9 cellular contexts compared by ENCODE assay signal in the genomic region with DNA sequence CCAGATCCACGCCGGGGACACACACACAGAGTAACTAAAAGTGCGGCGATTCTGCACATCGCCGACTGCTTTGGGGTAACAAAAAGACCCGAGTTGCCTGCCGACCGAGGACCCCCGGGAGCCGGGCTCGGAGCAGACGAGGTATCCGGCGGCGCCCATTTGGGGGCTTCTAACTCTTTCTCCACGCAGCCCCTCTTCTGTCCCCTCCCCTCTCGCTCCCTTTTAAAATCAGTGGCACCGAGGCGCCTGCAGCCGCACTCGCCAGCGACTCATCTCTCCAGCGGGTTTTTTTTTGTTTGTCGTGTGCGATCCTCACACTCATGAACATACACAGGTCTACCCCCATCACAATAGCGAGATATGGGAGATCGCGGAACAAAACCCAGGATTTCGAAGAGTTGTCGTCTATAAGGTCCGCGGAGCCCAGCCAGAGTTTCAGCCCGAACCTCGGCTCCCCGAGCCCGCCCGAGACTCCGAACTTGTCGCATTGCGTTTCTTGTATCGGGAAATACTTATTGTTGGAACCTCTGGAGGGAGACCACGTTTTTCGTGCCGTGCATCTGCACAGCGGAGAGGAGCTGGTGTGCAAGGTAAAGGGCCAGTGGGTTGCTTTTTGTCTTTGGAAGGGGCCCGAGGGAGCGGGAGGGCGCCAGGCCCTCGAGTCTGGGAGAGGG. TPM values are rescaled to one million over a fixed set of nuclear protein-coding genes. Genes with fewer than 3 reads are reported as not detected.
DNase-seq lines count a peak whose midpoint lies in the region; ATAC-seq, FAIRE-seq and TF ChIP-seq lines count a peak whose summit lies in the region.
"Had no signal": no experiment of that assay in that cellular context is flagged by ENCODE, and none has a peak within 500 bp of the region (broad histone marks: within the 10 kb centered on the region; RNA-seq: fewer than 3 reads in every experiment).

No MANE protein-coding gene starts in this region.

- H3K9ac ChIP-seq in OCI-LY1 (ENCODE audit: low read length), result peak overlapping the region; percentile 93
- H3K9ac ChIP-seq in iPS-18a (ENCODE audit: low read length), result peak overlapping the region; percentile 97

- no peak overlapping the region for H2AFZ ChIP-seq in OCI-LY1 (ENCODE audit: low read length)

- peak overlapping the region; percentile 88 for H3K4me2 ChIP-seq in OCI-LY1 (ENCODE audit: low read length)

- H3K4me1 ChIP-seq in OCI-LY1 (ENCODE audit: insufficient read depth, low read length, severe bottlenecking), result peaks cover 43% of the 10 kb centered on the region
- H3K4me1 ChIP-seq in iPS-18a (ENCODE audit: control insufficient read depth, low read depth, low read length), result peaks cover 36% of the 10 kb centered on the region
- H3K4me1 ChIP-seq in spleen, result peaks cover 14 to 75% (median 42%) of the 10 kb centered on the region in 6 donors

- H3K27me3 ChIP-seq in OCI-LY1 (ENCODE audit: insufficient read depth, low read length) (no peaks in the 10 kb centered on the region), iPS-18a (ENCODE audit: control insufficient read depth, insufficient read depth, low read length) (no peaks in the 10 kb centered on the region), spleen (replicated peaks in 1 of 7) (peaks cover 0 to 36% (median 6%) of the 10 kb centered on the region in 7 donors)

- no peak for FAIRE-seq in GM12892 (lab: Jason Lieb, UNC)
- FAIRE-seq: A204.1 had no signal

- intact Hi-C loops in spleen (cut with DNase I; ENCODE audit: low total_unique reads), result loop anchor here (5.0 kb wide), 1 partner anchor 891 kb away; no protein-coding TSS in a partner anchor

- no peaks in the 10 kb centered on the region for H3K9me3 ChIP-seq in OCI-LY1 (ENCODE audit: low read length)
- no peaks in the 10 kb centered on the region for H3K9me3 ChIP-seq in iPS-18a (ENCODE audit: control insufficient read depth, low read depth, low read length)
- no peaks in the 10 kb centered on the region for H3K9me3 ChIP-seq in spleen

- ATAC-seq in HG03095 (IDR thresholded peaks at IDR 0.05; ENCODE audit: unreplicated experiment), result no peak

- H3K27ac ChIP-seq in OCI-LY1 (ENCODE audit: low read depth, low read length, poor library complexity, severe bottlenecking), result peak overlapping the region; percentile 83
- H3K27ac ChIP-seq in iPS-18a (ENCODE audit: low read length), result peak overlapping the region; percentile 54
- peak overlapping the region; percentile 84 to 97 (median 96) for H3K27ac ChIP-seq in spleen

- H3K36me3 ChIP-seq in OCI-LY1 (ENCODE audit: insufficient read depth, low read length) (peaks cover 39% of the 10 kb centered on the region), iPS-18a (ENCODE audit: control insufficient read depth, low read depth, low read length) (peaks cover under 1% of the 10 kb centered on the region), spleen (peaks cover 0 to 3% (median 0%) of the 10 kb centered on the region in 6 donors)

- TF ChIP-seq POLR2A in spleen (IDR thresholded peaks at IDR 0.05) (no peak), GM12892 (IDR thresholded peaks at IDR 0.05; ENCODE audit: low read depth, low read length) (no peak)

- no peaks in the 10 kb centered on the region for H3F3A ChIP-seq in OCI-LY1 (ENCODE audit: insufficient read depth, low read length)

- TF ChIP-seq CTCF in OCI-LY1 (IDR thresholded peaks at IDR 0.05; ENCODE audit: low read length) (no peak; the same call in 1 of the 2 replicates), spleen (IDR thresholded peaks at IDR 0.05 in 8 of 11, conservative IDR thresholded peaks at IDR 0.05 in 3 of 11) (no peak)

- H4K20me1 ChIP-seq in OCI-LY1 (ENCODE audit: insufficient read depth, low read length), result no peaks in the 10 kb centered on the region

- WGBS in spleen, 5 donors, result 0 to 2% (median 1%) methylated on average over 50 of the region's 50 CpGs

- DNase-seq in DMS153 treated with DMSO at 0.1 percent for 48 hours (lab: John Stamatoyannopoulos, UW; ENCODE audit: unreplicated experiment) (peak; percentile 50), DMS153 (lab: John Stamatoyannopoulos, UW) (no peak), amniotic stem cell (lab: John Stamatoyannopoulos, UW) (peak; percentile 9), spleen (peak; percentile 85), GM12892 (ENCODE audit: insufficient read length) (no peak)

- peak overlapping the region; percentile 91 for H3K4me3 ChIP-seq in OCI-LY1 (ENCODE audit: low read depth, low read length, poor library complexity, severe bottlenecking)
- peak overlapping the region; percentile 88 for H3K4me3 ChIP-seq in iPS-18a (ENCODE audit: low read length)
- H3K4me3 ChIP-seq in spleen, result peak overlapping the region; percentile 52 to 92 (median 78)

- H3K9me2 ChIP-seq in OCI-LY1 (ENCODE audit: low read depth, low read length), result no peaks in the 10 kb centered on the region

- peaks cover 57% of the 10 kb centered on the region for H3K79me2 ChIP-seq in OCI-LY1 (ENCODE audit: insufficient read depth, low read length)

RNA-seq across cellular contexts. Expression of gene TRIB2, which starts 1.4 kb away (rescaled TPM):
- total RNA-seq in spleen, result 100 to 1,000 TPM in 5 of 7 donors, 10 to 100 TPM in 2; 69.3 to 216 (median 148) TPM
- polyA plus RNA-seq in spleen, result 10 to 100 TPM; 45.5 to 73.3 (median 51.0) TPM
- polyA plus RNA-seq in GM12892 (2012; ENCODE audit: missing spikeins), result 2.2 TPM

Comparison
In these comparisons a context has a peak if more than half of its experiments do, and no peak if none do; other contexts are left out.
1. DNase-seq: peak in DMS153 treated with DMSO at 0.1 percent for 48 hours (single experiment), amniotic stem cell (single experiment) and spleen (single experiment); none in DMS153 (single experiment) and GM12892 (single experiment).
2. Peak in every context shown above with its lines, with median percentiles within 50 percentile points of each other: H3K27ac ChIP-seq and H3K4me3 ChIP-seq.